ENCODE assay signal across 11 cellular contexts in the genomic region with DNA sequence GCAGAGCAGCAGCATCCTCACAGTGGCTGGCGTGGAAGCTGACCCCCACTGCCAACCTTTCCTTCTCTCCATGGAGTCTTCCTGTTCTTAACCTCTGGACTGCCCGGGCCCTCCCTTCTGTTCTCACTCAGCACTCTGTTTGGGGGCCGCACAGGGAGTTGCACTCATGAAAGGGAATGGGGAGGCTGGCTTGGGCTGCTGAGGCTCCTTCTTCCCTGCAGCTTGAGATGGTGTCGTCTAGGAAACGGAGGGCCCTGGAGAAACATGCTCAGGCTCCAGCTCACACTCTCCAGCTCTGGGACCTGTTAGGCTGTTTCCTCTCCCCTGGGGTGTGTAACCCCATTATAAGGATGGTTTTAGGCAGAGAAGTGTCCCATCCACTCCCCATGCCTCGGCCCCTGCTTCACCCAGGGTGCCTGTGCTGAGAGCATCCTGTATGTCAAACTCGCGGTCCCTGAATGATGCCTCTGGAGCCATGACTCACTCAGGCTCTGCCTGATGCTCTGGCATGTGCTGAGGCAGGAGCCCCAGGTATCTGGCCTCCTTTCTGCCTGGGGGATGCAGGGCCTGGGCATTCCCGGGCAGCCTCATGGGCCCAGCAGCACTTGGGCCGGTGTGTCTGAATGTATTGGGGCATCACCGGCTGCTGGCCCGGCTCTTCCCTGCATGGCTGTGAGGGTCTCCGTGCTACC. TPM values are rescaled to one million over a fixed set of nuclear protein-coding genes. Genes with fewer than 3 reads are reported as not detected.
DNase-seq lines count a peak whose midpoint lies in the region; TF ChIP-seq lines count a peak whose summit lies in the region.
"Had no signal": no experiment of that assay in that cellular context is flagged by ENCODE, and none has a peak within 500 bp of the region (broad histone marks: within the 10 kb centered on the region; RNA-seq: fewer than 3 reads in every experiment).

No MANE protein-coding gene starts in this region.

- no peak for DNase-seq in adrenal gland
- peak in 1 of 2 donors; percentile 30 for DNase-seq in fibroblast of lung (ENCODE audit: low read depth in 2 of 2)
- DNase-seq in A172 (ENCODE audit: low spot score): no peak
- no peak for DNase-seq in glutamatergic neuron
- DNase-seq in DMS153 treated with DMSO at 0.1 percent for 48 hours (lab: John Stamatoyannopoulos, UW; ENCODE audit: unreplicated experiment): no peak
- no peak for DNase-seq in MG63
- DNase-seq: NCI-H774 had no signal

- H3K79me2 ChIP-seq in fibroblast of lung (ENCODE audit: control insufficient read depth, insufficient read depth, low read length): no peaks in the 10 kb centered on the region

- no peak for TF ChIP-seq POLR2A in adrenal gland (IDR thresholded peaks at IDR 0.05)

- H3K9me3 ChIP-seq in adrenal gland (replicated peaks in 1 of 3) (no peaks in the 10 kb centered on the region), fibroblast of lung (ENCODE audit: control insufficient read depth, insufficient read depth, low read depth, low read length) (no peaks in the 10 kb centered on the region), muscle layer of colon (ENCODE audit: low read length) (no peaks in the 10 kb centered on the region), subcutaneous abdominal adipose tissue (ENCODE audit: control insufficient read depth in 5 of 5, low read length in 5 of 5) (no peaks in the 10 kb centered on the region), MG63 (no peaks in the 10 kb centered on the region)

- H3K4me1 Mint-ChIP-seq in glutamatergic neuron (ENCODE audit: low read depth, unreplicated experiment): peaks cover 14% of the 10 kb centered on the region

- WGBS in adrenal gland, 4 donors: 63 to 68% (median 66%) methylated on average over 3 to 13 of the region's 13 CpGs

- peaks cover 4% of the 10 kb centered on the region for H3K9me3 Mint-ChIP-seq in glutamatergic neuron (ENCODE audit: unreplicated experiment)
- H3K9me3 Mint-ChIP-seq: WTC11 had no signal

- peaks cover 26 to 41% of the 10 kb centered on the region in 2 donors for H3K4me1 ChIP-seq in adrenal gland (replicated peaks in 1 of 2)
- peaks cover 14% of the 10 kb centered on the region for H3K4me1 ChIP-seq in fibroblast of lung (ENCODE audit: control insufficient read depth, extremely low read depth, insufficient read depth, low read length)
- H3K4me1 ChIP-seq in muscle layer of colon (ENCODE audit: insufficient read depth, low read length): peaks cover 25% of the 10 kb centered on the region
- H3K4me1 ChIP-seq in subcutaneous abdominal adipose tissue (ENCODE audit: control insufficient read depth in 5 of 5, insufficient read depth in 5 of 5, low read length in 5 of 5): peaks cover 16 to 50% (median 41%) of the 10 kb centered on the region in 5 donors

- H4K20me1 ChIP-seq in fibroblast of lung (ENCODE audit: control insufficient read depth, extremely low read depth, insufficient read depth, low read length): no peaks in the 10 kb centered on the region

- H3K4me3 ChIP-seq in adrenal gland (no peak overlapping the region), fibroblast of lung (replicated peaks in 1 of 4; ENCODE audit: control extremely low read depth in 1 of 4, insufficient read depth in 1 of 4, low read depth in 3 of 4, low read length in 4 of 4) (no peak overlapping the region), muscle layer of colon (ENCODE audit: low read depth in 1 of 2, low read length in 2 of 2) (peak overlapping the region in 1 of 2 donors; percentile 25), subcutaneous abdominal adipose tissue (ENCODE audit: low read depth in 1 of 5, low read length in 5 of 5) (peak overlapping the region in 2 of 5 donors; percentile 11 to 27), MG63 (no peak overlapping the region)

- no peaks in the 10 kb centered on the region for H3K27me3 ChIP-seq in adrenal gland
- H3K27me3 ChIP-seq in fibroblast of lung (ENCODE audit: control insufficient read depth, insufficient read depth, low read length): no peaks in the 10 kb centered on the region
- H3K27me3 ChIP-seq in muscle layer of colon (ENCODE audit: control insufficient read depth in 1 of 2, insufficient read depth in 2 of 2, low read length in 2 of 2): no peaks in the 10 kb centered on the region
- H3K27me3 ChIP-seq in subcutaneous abdominal adipose tissue (ENCODE audit: control insufficient read depth in 5 of 5, insufficient read depth in 4 of 5, low read length in 5 of 5): no peaks in the 10 kb centered on the region
- H3K27me3 ChIP-seq in MG63: no peaks in the 10 kb centered on the region

- H3K27me3 Mint-ChIP-seq in glutamatergic neuron (ENCODE audit: unreplicated experiment): peaks cover 4% of the 10 kb centered on the region

- H3K36me3 ChIP-seq in adrenal gland (replicated peaks in 1 of 2) (peaks cover 0 to 22% of the 10 kb centered on the region in 2 donors), fibroblast of lung (ENCODE audit: control insufficient read depth, insufficient read depth, low read length) (no peaks in the 10 kb centered on the region), muscle layer of colon (ENCODE audit: insufficient read depth, low read length) (peaks cover 17% of the 10 kb centered on the region), subcutaneous abdominal adipose tissue (ENCODE audit: control insufficient read depth in 5 of 5, insufficient read depth in 5 of 5, low read length in 5 of 5) (peaks cover 0 to 36% (median 17%) of the 10 kb centered on the region in 5 donors), MG63 (peaks cover 5% of the 10 kb centered on the region)

- TF ChIP-seq CTCF in adrenal gland (IDR thresholded peaks at IDR 0.05): no peak
- TF ChIP-seq CTCF in fibroblast of lung (conservative IDR thresholded peaks at IDR 0.05 in 1 of 2, IDR thresholded peaks at IDR 0.05 in 1 of 2; ENCODE audit: low read depth in 1 of 2, low read length in 2 of 2): no peak
- TF ChIP-seq CTCF in glutamatergic neuron (IDR thresholded peaks at IDR 0.05; ENCODE audit: partially characterized antibody, unreplicated experiment): no peak

- no peak overlapping the region for H3K4me3 Mint-ChIP-seq in glutamatergic neuron (ENCODE audit: unreplicated experiment)
- H3K4me3 Mint-ChIP-seq: WTC11 had no signal

- H3K27ac ChIP-seq in adrenal gland (peak overlapping the region in 4 of 5 donors; percentile 36 to 84 (median 68)), fibroblast of lung (ENCODE audit: insufficient read depth, low read length) (no peak overlapping the region), muscle layer of colon (ENCODE audit: low read depth, low read length) (peak overlapping the region; percentile 59), subcutaneous abdominal adipose tissue (ENCODE audit: low read depth, low read length) (peak overlapping the region; percentile 46)
- H3K27ac ChIP-seq: C4-2B had no signal

- peak overlapping the region; percentile 10 for H3K4me2 ChIP-seq in fibroblast of lung (ENCODE audit: extremely low read depth, insufficient read depth, low read length)

- H3K36me3 Mint-ChIP-seq in glutamatergic neuron (ENCODE audit: unreplicated experiment): no peaks in the 10 kb centered on the region
- H3K36me3 Mint-ChIP-seq: WTC11 had no signal

- no peak overlapping the region for H3K9ac ChIP-seq in fibroblast of lung (ENCODE audit: insufficient read depth, low read length)
- H3K9ac ChIP-seq in muscle layer of colon (ENCODE audit: low read length): no peak overlapping the region
- H3K9ac ChIP-seq in subcutaneous abdominal adipose tissue (ENCODE audit: low read length in 5 of 5): peak overlapping the region in 3 of 5 donors; percentile 2 to 53 (median 12)

- no peak overlapping the region for H3K27ac Mint-ChIP-seq in glutamatergic neuron (ENCODE audit: unreplicated experiment)
- H3K27ac Mint-ChIP-seq: WTC11 had no signal

- intact Hi-C loops in adrenal gland (cut with DNase I): loop anchor here in 1 of 2 donors (5.0 kb wide), 1 partner anchor 37 kb away; no protein-coding TSS in a partner anchor

- H2AFZ ChIP-seq in fibroblast of lung (ENCODE audit: low read length): no peak overlapping the region

RNA-seq across cellular contexts. Expression of a gene that starts 18.9 kb away (rescaled TPM):
- total RNA-seq in adrenal gland (100 to 1,000 TPM; 162 to 245 (median 174) TPM), fibroblast of lung (19.8 and 35.0 TPM in 2 replicates), glutamatergic neuron (ENCODE audit: unreplicated experiment) (117 TPM)
- polyA plus RNA-seq in adrenal gland (100 to 1,000 TPM; 132 to 186 (median 134) TPM), fibroblast of lung (18.3 and 25.2 TPM in 2 replicates)
- polyA plus RNA-seq in fibroblast of lung (2012): 24.9 and 29.9 TPM in 2 replicates
- polyA minus RNA-seq in fibroblast of lung (ENCODE audit: low replicate concordance): 90.2 and 139 TPM in 2 replicates
- total RNA-seq in A172 (2014; rRNA removed; shearing (Covaris generic)): 49.7 and 53.9 TPM in 2 replicates
- total RNA-seq in MG63 (2014; rRNA removed; shearing (Covaris generic); ENCODE audit: low replicate concordance): 10.7 and 12.5 TPM in 2 replicates

RNA-seq across cellular contexts. Expression of a gene that starts 40.0 kb away (rescaled TPM):
- total RNA-seq in adrenal gland: 10 to 100 TPM; 26.6 to 90.8 (median 48.7) TPM
- 10 to 100 TPM; 10.1 to 43.2 (median 28.3) TPM for polyA plus RNA-seq in adrenal gland
- total RNA-seq in fibroblast of lung: 4.9 and 8.3 TPM in 2 replicates
- 3.4 and 4.5 TPM in 2 replicates for polyA plus RNA-seq in fibroblast of lung
- polyA plus RNA-seq in fibroblast of lung (2012): 6.5 and 7.7 TPM in 2 replicates
- polyA minus RNA-seq in fibroblast of lung (ENCODE audit: low replicate concordance): 22.1 and 28.7 TPM in 2 replicates
- total RNA-seq in A172 (2014; rRNA removed; shearing (Covaris generic)): 8.4 and 10.8 TPM in 2 replicates
- total RNA-seq in glutamatergic neuron (ENCODE audit: unreplicated experiment): 22.1 TPM
- 3.9 and 7.8 TPM in 2 replicates for total RNA-seq in MG63 (2014; rRNA removed; shearing (Covaris generic); ENCODE audit: low replicate concordance)

RNA-seq across cellular contexts. Expression of a gene that starts 41.0 kb away (rescaled TPM):
- total RNA-seq in adrenal gland (10 to 100 TPM; 18.6 to 30.3 (median 25.6) TPM), fibroblast of lung (7.8 and 10.0 TPM in 2 replicates), glutamatergic neuron (ENCODE audit: unreplicated experiment) (26.6 TPM)
- polyA plus RNA-seq in adrenal gland (10 to 100 TPM; 17.9 to 67.8 (median 56.0) TPM), fibroblast of lung (5.3 and 10.1 TPM in 2 replicates)
- polyA plus RNA-seq in fibroblast of lung (2012): 6.1 and 11.4 TPM in 2 replicates
- 9.1 and 13.8 TPM in 2 replicates for polyA minus RNA-seq in fibroblast of lung (ENCODE audit: low replicate concordance)
- total RNA-seq in A172 (2014; rRNA removed; shearing (Covaris generic)): 43.9 and 48.6 TPM in 2 replicates
- 34.6 and 83.8 TPM in 2 replicates for total RNA-seq in MG63 (2014; rRNA removed; shearing (Covaris generic); ENCODE audit: low replicate concordance)

RNA-seq across cellular contexts. Expression of a gene that starts 50.2 kb away (rescaled TPM):
- total RNA-seq in adrenal gland: 10 to 100 TPM in 7 of 8 donors, 1 to 10 TPM in 1; 9.9 to 40.5 (median 23.8) TPM
- 10 to 100 TPM in 2 of 3 donors, 1 to 10 TPM in 1; 1.2 to 90.3 (median 51.4) TPM for polyA plus RNA-seq in adrenal gland
- 0.26 and 0.33 TPM in 2 replicates for total RNA-seq in fibroblast of lung
- 0.02 and 0.03 TPM in 2 replicates for polyA plus RNA-seq in fibroblast of lung
- polyA plus RNA-seq in fibroblast of lung (2012): 0.08 and 0.48 TPM in 2 replicates
- not detected in 2 replicates for polyA minus RNA-seq in fibroblast of lung (ENCODE audit: low replicate concordance)
- total RNA-seq in A172 (2014; rRNA removed; shearing (Covaris generic)): 1.6 and 4.0 TPM in 2 replicates
- total RNA-seq in glutamatergic neuron (ENCODE audit: unreplicated experiment): 4.8 TPM
- 0.39 and 3.9 TPM in 2 replicates for total RNA-seq in MG63 (2014; rRNA removed; shearing (Covaris generic); ENCODE audit: low replicate concordance)

Comparison
In these comparisons a context has a peak if more than half of its experiments do, and no peak if none do; other contexts are left out.
1. H3K9ac ChIP-seq: peak in subcutaneous abdominal adipose tissue (3 of 5); none in fibroblast of lung (single experiment) and muscle layer of colon (single experiment).